8 cellular contexts compared by ENCODE assay signal in genomic region chr16:69763557-69763942, GRCh38. TPM values are rescaled to one million over a fixed set of nuclear protein-coding genes. Genes with fewer than 3 reads are reported as not detected.
DNase-seq lines count a peak whose midpoint lies in the region; ATAC-seq and TF ChIP-seq lines count a peak whose summit lies in the region.

No MANE protein-coding gene starts in this region.

- 68 to 72% methylated on average over 6 of the region's 6 CpGs for WGBS in GM23248 (ENCODE audit: low coverage in 1 of 2, low lambda C conversion rate in 2 of 2, missing lambda C conversion rate in 2 of 2), 2 experiments

- H3K27ac ChIP-seq in GM23248 (peak overlapping the region; percentile 89), gastrocnemius medialis (peak overlapping the region in 3 of 4 donors; percentile 82 to 85 (median 83))

- H4K20me1 ChIP-seq in GM23248 (ENCODE audit: insufficient read depth), result no peaks in the 10 kb centered on the region

- peak overlapping the region; percentile 100 for H3K4me3 ChIP-seq in GM23248
- peak overlapping the region; percentile 98 for H3K4me3 ChIP-seq in fibroblast of the aortic adventitia (ENCODE audit: low read depth, low read length)
- peak overlapping the region in 1 of 4 donors; percentile 97 for H3K4me3 ChIP-seq in gastrocnemius medialis

- H3K36me3 Mint-ChIP-seq in T-helper 17 cell (ENCODE audit: low read depth), result peaks cover 6% of the 10 kb centered on the region

- no peaks in the 10 kb centered on the region for H3K36me3 ChIP-seq in GM23248 (ENCODE audit: low read depth)
- H3K36me3 ChIP-seq in gastrocnemius medialis, result no peaks in the 10 kb centered on the region

- no peaks in the 10 kb centered on the region for H3K27me3 Mint-ChIP-seq in T-helper 17 cell

- peaks cover 67% of the 10 kb centered on the region for H3K79me2 ChIP-seq in GM23248 (ENCODE audit: insufficient read depth)

- H3K9me2 ChIP-seq in GM23248 (ENCODE audit: insufficient read depth), result no peaks in the 10 kb centered on the region

- ATAC-seq in T-helper 17 cell (no peak), gastrocnemius medialis (no peak), GM19324 (IDR thresholded peaks at IDR 0.05; ENCODE audit: low FRiP score, unreplicated experiment) (no peak), HG03442 (IDR thresholded peaks at IDR 0.05; ENCODE audit: unreplicated experiment) (no peak)

- intact Hi-C loops in gastrocnemius medialis (cut with DNase I; ENCODE audit: low total_unique reads), result no loop called here

- H3K4me2 ChIP-seq in GM23248 (ENCODE audit: unreplicated experiment), result peak overlapping the region; percentile 97

- H3K4me1 ChIP-seq in GM23248 (ENCODE audit: insufficient read depth), result peaks cover 6% of the 10 kb centered on the region
- peaks cover 15 to 16% of the 10 kb centered on the region in 2 donors for H3K4me1 ChIP-seq in gastrocnemius medialis

- H3K27ac Mint-ChIP-seq in T-helper 17 cell, result peak overlapping the region; percentile 95

- H3K4me3 Mint-ChIP-seq in T-helper 17 cell, result peak overlapping the region; percentile 89

- H3K27me3 ChIP-seq in GM23248 (replicated peaks; ENCODE audit: insufficient read depth) (no peaks in the 10 kb centered on the region), gastrocnemius medialis (no peaks in the 10 kb centered on the region)

- TF ChIP-seq POLR2A in gastrocnemius medialis (IDR thresholded peaks at IDR 0.05), result no peak

- peak overlapping the region; percentile 97 for H2AFZ ChIP-seq in GM23248

- DNase-seq in GM23248 (peak; percentile 8), T-helper 17 cell (no peak), fibroblast of the aortic adventitia (ENCODE audit: low read depth) (peak; percentile 30), gastrocnemius medialis (no peak), iPS-NIHi11 (ENCODE audit: low spot score) (no peak), hippocampal formation (lab: John Stamatoyannopoulos, UW) (no peak)

- H3K9me3 ChIP-seq in GM23248 (ENCODE audit: low read depth), result no peaks in the 10 kb centered on the region
- H3K9me3 ChIP-seq in T-helper 17 cell (ENCODE audit: control insufficient read depth, low read length, poor library complexity, severe bottlenecking), result no peaks in the 10 kb centered on the region
- no peaks in the 10 kb centered on the region for H3K9me3 ChIP-seq in gastrocnemius medialis

- in situ Hi-C loops in GM23248 (cut with MboI), result no loop called here
- in situ Hi-C loops in gastrocnemius medialis (cut with MboI; ENCODE audit: low sequenced_read_pairs in 4 of 4), result loop anchor here in 1 of 4 donors (25.0 kb wide), 1 partner anchor 376 kb away; the partner anchor contains the start of gene TERF2

- H3K9ac ChIP-seq in GM23248, result peak overlapping the region; percentile 96

- peaks cover 32% of the 10 kb centered on the region for H3K4me1 Mint-ChIP-seq in T-helper 17 cell

- H3F3A ChIP-seq in GM23248 (ENCODE audit: insufficient read depth), result peaks cover 11% of the 10 kb centered on the region

- no peak for TF ChIP-seq CTCF in fibroblast of the aortic adventitia (IDR thresholded peaks at IDR 0.05; ENCODE audit: insufficient read depth, low read length)
- TF ChIP-seq CTCF in gastrocnemius medialis (IDR thresholded peaks at IDR 0.05 in 4 of 5, conservative IDR thresholded peaks at IDR 0.05 in 1 of 5), result no peak

RNA-seq across cellular contexts. Expression of gene WWP2, which starts 1.4 kb away (rescaled TPM):
- 15.8 and 19.0 TPM in 2 replicates for total RNA-seq in GM23248 (2014; rRNA removed; shearing (Covaris generic))
- 18.4 and 18.5 TPM in 2 replicates for polyA plus RNA-seq in GM23248 (2016; fragmentation: Nextera tagmentation; extraction: Ambion mirVana)
- total RNA-seq in T-helper 17 cell (10 to 100 TPM; 60.6 to 64.9 TPM), fibroblast of the aortic adventitia (ENCODE audit: low replicate concordance) (28.5 and 28.7 TPM in 2 replicates), gastrocnemius medialis (10 to 100 TPM; 29.4 to 35.6 (median 31.8) TPM)

RNA-seq across cellular contexts. Expression of gene NOB1, which starts 8.8 kb away (rescaled TPM):
- 20.4 and 24.8 TPM in 2 replicates for total RNA-seq in GM23248 (2014; rRNA removed; shearing (Covaris generic))
- polyA plus RNA-seq in GM23248 (2016; fragmentation: Nextera tagmentation; extraction: Ambion mirVana), result 44.5 and 46.2 TPM in 2 replicates
- 10 to 100 TPM; 32.1 to 36.8 TPM for total RNA-seq in T-helper 17 cell
- 27.0 and 35.8 TPM in 2 replicates for total RNA-seq in fibroblast of the aortic adventitia (ENCODE audit: low replicate concordance)
- 10 to 100 TPM; 19.2 to 30.9 (median 24.2) TPM for total RNA-seq in gastrocnemius medialis

RNA-seq across cellular contexts. Expression of gene NQO1, which starts 37.2 kb away (rescaled TPM):
- 332 and 431 TPM in 2 replicates for total RNA-seq in GM23248 (2014; rRNA removed; shearing (Covaris generic))
- 501 and 507 TPM in 2 replicates for polyA plus RNA-seq in GM23248 (2016; fragmentation: Nextera tagmentation; extraction: Ambion mirVana)
- total RNA-seq in T-helper 17 cell (1 to 10 TPM; 1.7 to 2.5 TPM), fibroblast of the aortic adventitia (ENCODE audit: low replicate concordance) (180 and 302 TPM in 2 replicates), gastrocnemius medialis (10 to 100 TPM; 39.1 to 59.8 (median 49.4) TPM)

Comparison
In these comparisons a context has a peak if more than half of its experiments do, and no peak if none do; other contexts are left out.
1. DNase-seq: peak in GM23248 (single experiment) and fibroblast of the aortic adventitia (single experiment); none in T-helper 17 cell (0 of 3), gastrocnemius medialis (0 of 2), iPS-NIHi11 (single experiment) and hippocampal formation (0 of 2).
2. RNA of gene NQO1, which starts 37.2 kb away (total RNA-seq): 332 to 431 TPM in GM23248, 180 to 302 TPM in fibroblast of the aortic adventitia and 39.1 to 59.8 TPM in gastrocnemius medialis; 1.7 to 2.5 TPM in T-helper 17 cell; every median in the first group is over 10 times any median in the second.